ENCODE assay signal across 8 cellular contexts in genomic region chr5:40688127-40688756, GRCh38. TPM values are rescaled to one million over a fixed set of nuclear protein-coding genes. Genes with fewer than 3 reads are reported as not detected.
A peak's percentile ranks its signal among the peaks of the same experiment; 100 is the strongest.
DNase-seq lines count a peak whose midpoint lies in the region; ATAC-seq and TF ChIP-seq lines count a peak whose summit lies in the region.

No MANE protein-coding gene starts in this region.

- H2AFZ ChIP-seq in MM.1S (ENCODE audit: low read length), result no peak overlapping the region
- H2AFZ ChIP-seq in trophoblast cell (ENCODE audit: insufficient read depth, low read length, poor library complexity), result no peak overlapping the region

- TF ChIP-seq POLR2A in gastroesophageal sphincter (IDR thresholded peaks at IDR 0.05), result no peak
- no peak for TF ChIP-seq POLR2A in transverse colon (IDR thresholded peaks at IDR 0.05)

- H2AK5ac ChIP-seq in trophoblast cell (ENCODE audit: low read length), result no peak overlapping the region

- H4K8ac ChIP-seq in trophoblast cell (ENCODE audit: low read depth, low read length), result no peak overlapping the region

- H3K36me3 ChIP-seq in MM.1S (replicated peaks; ENCODE audit: insufficient read depth, low read length), result no peaks in the 10 kb centered on the region
- H3K36me3 ChIP-seq in SJSA1, result peaks cover 51% of the 10 kb centered on the region
- peaks cover 0 to 17% of the 10 kb centered on the region in 2 donors for H3K36me3 ChIP-seq in gastroesophageal sphincter
- H3K36me3 ChIP-seq in trophoblast cell (ENCODE audit: control insufficient read depth in 1 of 2, insufficient read depth in 2 of 2, low read length in 2 of 2), result no peaks in the 10 kb centered on the region
- peaks cover 0 to 16% (median 5%) of the 10 kb centered on the region in 4 donors for H3K36me3 ChIP-seq in transverse colon

- TF ChIP-seq CTCF in MM.1S (IDR thresholded peaks at IDR 0.05; ENCODE audit: low read length), result peak; percentile 86
- peak; percentile 65 to 86 (median 81) for TF ChIP-seq CTCF in gastroesophageal sphincter (IDR thresholded peaks at IDR 0.05)
- TF ChIP-seq CTCF in transverse colon (IDR thresholded peaks at IDR 0.05), result peak; percentile 78 to 94 (median 89)

- H4K91ac ChIP-seq in trophoblast cell (ENCODE audit: low read depth, low read length), result no peak overlapping the region

- no peak overlapping the region for H2BK5ac ChIP-seq in trophoblast cell (ENCODE audit: low read depth, low read length, poor library complexity)

- H3K4me3 ChIP-seq in MM.1S (ENCODE audit: low read length) (no peak overlapping the region), SJSA1 (no peak overlapping the region), gastroesophageal sphincter (no peak overlapping the region), trophoblast cell (ENCODE audit: low read depth, low read length) (no peak overlapping the region), transverse colon (peak overlapping the region in 1 of 4 donors; percentile 97)

- H3K9ac ChIP-seq in MM.1S (ENCODE audit: low read length) (no peak overlapping the region), trophoblast cell (ENCODE audit: low read length) (no peak overlapping the region)

- H2BK12ac ChIP-seq in trophoblast cell (ENCODE audit: low read length), result no peak overlapping the region

- H3K4me1 ChIP-seq in MM.1S (ENCODE audit: low read length) (0 out of 2 replicates have a peak, but pooled peaks cover 5% of the 10 kb centered on the region), SJSA1 (replicated peaks) (peaks cover 49% of the 10 kb centered on the region), gastroesophageal sphincter (peaks cover 2 to 70% (median 2%) of the 10 kb centered on the region in 3 donors), trophoblast cell (ENCODE audit: control insufficient read depth in 1 of 2, insufficient read depth in 2 of 2, low read length in 2 of 2) (peaks cover 0 to 2% of the 10 kb centered on the region in 2 experiments), transverse colon (peaks cover 0 to 68% (median 28%) of the 10 kb centered on the region in 4 donors)

- TF ChIP-seq EP300 in gastroesophageal sphincter (IDR thresholded peaks at IDR 0.05) (no peak), transverse colon (IDR thresholded peaks at IDR 0.05; ENCODE audit: low read depth) (no peak)

- no peaks in the 10 kb centered on the region for H3K79me1 ChIP-seq in trophoblast cell (ENCODE audit: low read length)

- no peak overlapping the region for H3K18ac ChIP-seq in trophoblast cell (ENCODE audit: low read length)

- in situ Hi-C loops in transverse colon (cut with MboI; ENCODE audit: low pct_ligation_motif_present in 1 of 4, low pct_unique_long_range_greater_than_20kb in 1 of 4, low sequenced_read_pairs in 3 of 4), result loop anchor here in 2 of 4 donors (5.0 to 25.0 kb wide), 4 partner anchors 301 to 1103 kb away; no protein-coding TSS in a partner anchor

- H3F3A ChIP-seq in MM.1S (ENCODE audit: insufficient read depth, low read length), result no peaks in the 10 kb centered on the region

- H3K9me2 ChIP-seq in MM.1S (replicated peaks; ENCODE audit: insufficient read depth, low read length), result no peaks in the 10 kb centered on the region

- H3K79me2 ChIP-seq in MM.1S (ENCODE audit: low read length), result no peaks in the 10 kb centered on the region
- H3K79me2 ChIP-seq in trophoblast cell (ENCODE audit: control insufficient read depth, insufficient read depth, low read length, poor library complexity), result no peaks in the 10 kb centered on the region

- H3K27me3 ChIP-seq in MM.1S (replicated peaks; ENCODE audit: insufficient read depth, low read length) (no peaks in the 10 kb centered on the region), SJSA1 (replicated peaks) (no peaks in the 10 kb centered on the region), gastroesophageal sphincter (no peaks in the 10 kb centered on the region), trophoblast cell (ENCODE audit: insufficient read depth, low read length) (no peaks in the 10 kb centered on the region), transverse colon (no peaks in the 10 kb centered on the region)

- H3K23ac ChIP-seq in trophoblast cell (ENCODE audit: low read length), result no peak overlapping the region

- H3K4me2 ChIP-seq in MM.1S (ENCODE audit: low read depth, low read length), result no peak overlapping the region
- no peak overlapping the region for H3K4me2 ChIP-seq in trophoblast cell (ENCODE audit: low read length)

- 0 to 1% methylated on average over 6 to 8 of the region's 8 CpGs for WGBS in gastroesophageal sphincter (ENCODE audit: low coverage in 1 of 2), 2 donors
- no CpG with 5 or more reads among the region's 8 CpGs for WGBS in trophoblast cell (ENCODE audit: extremely low coverage, insufficient coverage, insufficient read length)
- WGBS in transverse colon (ENCODE audit: low coverage in 1 of 2), 2 donors, result 0 to 1% methylated on average over 8 of the region's 8 CpGs

- no peak overlapping the region for H3K14ac ChIP-seq in trophoblast cell (ENCODE audit: low read length)

- H4K20me1 ChIP-seq in MM.1S (ENCODE audit: insufficient read depth, low read length), result no peaks in the 10 kb centered on the region

- no peak overlapping the region for H2BK120ac ChIP-seq in trophoblast cell (ENCODE audit: insufficient read depth, low read length, poor library complexity)

- H3K4ac ChIP-seq in trophoblast cell (ENCODE audit: low read depth, low read length), result no peak overlapping the region

- intact Hi-C loops in transverse colon (cut with DNase I; ENCODE audit: low total_unique reads), result loop anchor here (2.0 to 10.0 kb wide), 3 partner anchors 736 to 1109 kb away; no protein-coding TSS in a partner anchor

- H3K9me3 ChIP-seq in MM.1S (replicated peaks; ENCODE audit: insufficient read depth, low read length) (no peaks in the 10 kb centered on the region), SJSA1 (replicated peaks) (no peaks in the 10 kb centered on the region), gastroesophageal sphincter (no peaks in the 10 kb centered on the region), trophoblast cell (ENCODE audit: insufficient read depth, low read depth, low read length) (no peaks in the 10 kb centered on the region), transverse colon (no peaks in the 10 kb centered on the region)

- H4K12ac ChIP-seq in trophoblast cell (ENCODE audit: low read depth, low read length), result no peak overlapping the region

- no peak overlapping the region for H3K27ac ChIP-seq in MM.1S (ENCODE audit: low read length)
- H3K27ac ChIP-seq in SJSA1, result peak overlapping the region; percentile 75
- peak overlapping the region in 2 of 4 donors; percentile 36 to 88 for H3K27ac ChIP-seq in gastroesophageal sphincter
- H3K27ac ChIP-seq in trophoblast cell (ENCODE audit: low read depth, low read length), result no peak overlapping the region
- H3K27ac ChIP-seq in transverse colon, result peak overlapping the region; percentile 94 to 96 (median 94)

- ATAC-seq in gastroesophageal sphincter, result peak; percentile 85

- peak; percentile 4 for DNase-seq in GF-D8 (lab: John Stamatoyannopoulos, UW)
- DNase-seq in HCEC 1CT, result peak; percentile 78
- peak; percentile 84 for DNase-seq in MM.1S
- peak; percentile 79 to 85 for DNase-seq in SJSA1 (ENCODE audit: low read depth in 1 of 2, low spot score in 2 of 2)
- peak; percentile 86 for DNase-seq in activated naive CD4-positive, alpha-beta T cell treated with Interleukin-2 at 50 U/mL for 16 hours
- peak; percentile 79 to 96 for DNase-seq in trophoblast cell
- DNase-seq in transverse colon, result peak; percentile 90

RNA-seq across cellular contexts. Expression of gene PTGER4, which starts 8.5 kb away (rescaled TPM):
- total RNA-seq in SJSA1 (2014; rRNA removed; shearing (Covaris generic)), result 22.5 and 27.6 TPM in 2 replicates
- total RNA-seq in gastroesophageal sphincter, result 10 to 100 TPM; 10.1 to 30.1 (median 27.0) TPM
- 0.19 and 0.49 TPM in 2 replicates for polyA plus RNA-seq in trophoblast cell (2013)
- total RNA-seq in transverse colon, result 100 to 1,000 TPM in 3 of 4 donors, 10 to 100 TPM in 1; 39.6 to 127 (median 105) TPM

Comparison
In these comparisons a context has a peak if more than half of its experiments do, and no peak if none do; other contexts are left out.
1. DNase-seq: peak in every context shown above with its lines; median percentile 90 in transverse colon; 88 in trophoblast cell; 86 in activated naive CD4-positive, alpha-beta T cell treated with Interleukin-2 at 50 U/mL for 16 hours; 84 in MM.1S; 82 in SJSA1; 78 in HCEC 1CT; 4 in GF-D8.
2. H3K27ac ChIP-seq: peak in SJSA1 (single experiment) and transverse colon (4 of 4); none in MM.1S (single experiment) and trophoblast cell (single experiment).
3. Peak in every context shown above with its lines, with median percentiles within 50 percentile points of each other: CTCF ChIP-seq.